Comparison of ENCODE assay signal across 11 cellular contexts in the genomic region with DNA sequence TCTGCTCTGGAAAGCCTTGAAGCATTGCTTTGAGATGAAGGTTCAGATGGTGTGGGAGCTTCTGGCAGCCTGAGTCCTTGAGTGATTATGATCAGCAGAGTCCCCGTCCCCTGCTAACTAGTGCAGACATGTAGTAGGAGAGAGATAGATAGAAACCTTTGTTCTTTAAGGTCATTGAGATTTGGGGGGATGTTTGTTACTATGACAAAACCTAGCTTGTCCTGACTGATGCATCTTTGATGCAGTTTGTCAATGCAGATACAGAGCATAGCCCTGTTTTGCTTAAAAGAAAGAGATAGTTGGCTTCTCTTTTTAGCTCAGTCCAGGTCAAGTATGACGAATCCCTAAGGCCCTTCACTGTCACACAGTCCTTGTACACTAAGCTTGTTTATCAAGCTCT.
"Had no signal": no experiment of that assay in that cellular context is flagged by ENCODE, and none has a peak within 500 bp of the region (broad histone marks: within the 10 kb centered on the region; RNA-seq: fewer than 3 reads in every experiment).

No MANE protein-coding gene starts in this region.

- ATAC-seq: GM23338, HCT116 had no signal

- H3K4me1 ChIP-seq: HAP-1 had no signal

- H3K9me3 ChIP-seq: HAP-1 had no signal

- H3K4me3 ChIP-seq: GM23248, GM23338, HAP-1 had no signal

- FAIRE-seq: H1, H54 had no signal

- DNase-seq: GM23248, GOT3, H7, H9, HCEC 1CT, HFFc6 had no signal

- H3K36me3 ChIP-seq: HAP-1 had no signal

- H3K4me2 ChIP-seq: GM23338 had no signal

- H3K27ac ChIP-seq: GM23248 had no signal

- H2AFZ ChIP-seq: GM23248, GM23338 had no signal

- H3K9ac ChIP-seq: GM23248 had no signal
